ENCODE assay signal across 39 cellular contexts in genomic region chr11:78884761-78885160, GRCh38.
"Had no signal": no experiment of that assay in that cellular context is flagged by ENCODE, and none has a peak within 500 bp of the region (broad histone marks: within the 10 kb centered on the region; RNA-seq: fewer than 3 reads in every experiment).

No MANE protein-coding gene starts in this region.

- FAIRE-seq: astrocyte, bronchial epithelial cell had no signal

- H3K27me3 Mint-ChIP-seq: activated naive CD4-positive, alpha-beta T cell treated with anti-CD3 and anti-CD28 coated beads, Interleukin-2, amount 10 ng/mL, durations not matched to agents 7 days and 5 days; activated naive CD8-positive, alpha-beta T cell treated with anti-CD3 and anti-CD28 coated beads, Interleukin-2, amount 10 ng/mL, durations not matched to agents 7 days and 5 days; brain had no signal

- H3K4me1 ChIP-seq: adrenal gland, ascending aorta, body of pancreas, breast epithelium had no signal

- H3K4me1 Mint-ChIP-seq: activated naive CD4-positive, alpha-beta T cell treated with anti-CD3 and anti-CD28 coated beads, Interleukin-2, amount 10 ng/mL, durations not matched to agents 7 days and 5 days; activated naive CD4-positive, alpha-beta T cell treated with anti-CD3 and anti-CD28 coated beads, Interleukin-2, amount 50 U/mL, for 24 hours; activated naive CD8-positive, alpha-beta T cell treated with anti-CD3 and anti-CD28 coated beads for 36 hours; activated naive CD8-positive, alpha-beta T cell treated with anti-CD3 and anti-CD28 coated beads, Interleukin-2, amount 10 ng/mL, durations not matched to agents 7 days and 5 days; activated naive CD8-positive, alpha-beta T cell treated with anti-CD3 and anti-CD28 coated beads, Interleukin-2, amount 50 U/mL, for 24 hours; activated T-helper 17 cell treated with anti-CD3 and anti-CD28 coated beads, Interleukin-2, amount 50 U/mL, for 72 hours; central memory CD8-positive, alpha-beta T cell had no signal

- H3K27me3 ChIP-seq: adrenal gland, ascending aorta, body of pancreas, brain microvascular endothelial cell, breast epithelium, cardiac muscle cell had no signal

- H3K36me3 Mint-ChIP-seq: activated naive CD4-positive, alpha-beta T cell treated with anti-CD3 and anti-CD28 coated beads, Interleukin-2, amount 10 ng/mL, durations not matched to agents 7 days and 5 days; activated naive CD4-positive, alpha-beta T cell treated with anti-CD3 and anti-CD28 coated beads, Interleukin-2, amount 50 U/mL, for 24 hours; activated naive CD4-positive, alpha-beta T cell treated with anti-CD3 and anti-CD28 coated beads, Interleukin-2, amount 50 U/mL, for 72 hours; activated naive CD8-positive, alpha-beta T cell; activated naive CD8-positive, alpha-beta T cell treated with anti-CD3 and anti-CD28 coated beads for 36 hours; activated naive CD8-positive, alpha-beta T cell treated with anti-CD3 and anti-CD28 coated beads, Interleukin-2, amount 10 ng/mL, durations not matched to agents 7 days and 5 days had no signal

- H3K4me3 ChIP-seq: adrenal gland, ascending aorta, body of pancreas, breast epithelium, cardiac muscle cell had no signal

- H3K36me3 ChIP-seq: adrenal gland, brain microvascular endothelial cell, breast epithelium had no signal

- DNase-seq: activated effector memory CD4-positive, alpha-beta T cell treated with anti-CD3 and anti-CD28 coated beads, Interleukin-2, amount 50 U/mL, for 16 hours; activated effector memory CD4-positive, alpha-beta T cell treated with Interleukin-2 at 50 U/mL for 16 hours; activated gamma-delta T cell; activated gamma-delta T cell treated with Interleukin-2 at 50 U/mL for 16 hours; activated naive CD4-positive, alpha-beta T cell; activated naive CD4-positive, alpha-beta T cell treated with anti-CD3 and anti-CD28 coated beads for 36 hours; activated naive CD4-positive, alpha-beta T cell treated with anti-CD3 and anti-CD28 coated beads, Interleukin-2, amount 10 ng/mL, durations not matched to agents 7 days and 5 days; activated naive CD4-positive, alpha-beta T cell treated with anti-CD3 and anti-CD28 coated beads, Interleukin-2, amount 50 U/mL, for 16 hours; activated naive CD4-positive, alpha-beta T cell treated with Interleukin-2 at 50 U/mL for 16 hours; activated naive CD8-positive, alpha-beta T cell treated with anti-CD3 and anti-CD28 coated beads for 36 hours; activated naive CD8-positive, alpha-beta T cell treated with anti-CD3 and anti-CD28 coated beads, Interleukin-2, amount 10 ng/mL, durations not matched to agents 7 days and 5 days; activated naive CD8-positive, alpha-beta T cell treated with anti-CD3 and anti-CD28 coated beads, Interleukin-2, amount 50 U/mL, for 24 hours; activated T-cell treated with anti-CD3 and anti-CD28 coated beads, Interleukin-2, amount 50 U/mL, for 24 hours; activated T-cell treated with anti-CD3 and anti-CD28 coated beads, Interleukin-2, amount 50 U/mL, for 4 hours; activated T-cell treated with anti-CD3 and anti-CD28 coated beads, Interleukin-2, amount 50 U/mL, for 48 hours; activated T-cell treated with anti-CD3 and anti-CD28 coated beads, Interleukin-2, amount 50 U/mL, for 72 hours; adrenal gland; amniotic stem cell; amygdala; anterior cingulate cortex; aorta; body of pancreas; brain microvascular endothelial cell; caudate nucleus; central memory CD4-positive, alpha-beta T cell; cerebellar nuclear complex had no signal

- H3K9me3 ChIP-seq: adrenal gland, ascending aorta, body of pancreas, breast epithelium had no signal

- H3K9me3 Mint-ChIP-seq: activated naive CD8-positive, alpha-beta T cell treated with anti-CD3 and anti-CD28 coated beads for 36 hours; activated naive CD8-positive, alpha-beta T cell treated with anti-CD3 and anti-CD28 coated beads, Interleukin-2, amount 10 ng/mL, durations not matched to agents 7 days and 5 days; activated naive CD8-positive, alpha-beta T cell treated with anti-CD3 and anti-CD28 coated beads, Interleukin-2, amount 50 U/mL, for 24 hours; activated T-cell treated with anti-CD3 and anti-CD28 coated beads, Interleukin-2, amount 50 U/mL, for 24 hours; activated T-cell treated with anti-CD3 and anti-CD28 coated beads, Interleukin-2, amount 50 U/mL, for 4 hours; activated T-helper 1 cell treated with anti-CD3 and anti-CD28 coated beads, Interleukin-12 subunit alpha, Interleukin-12 subunit beta, Interleukin-2, Interleukin-4 antibody, amounts not matched to agents 30 ng/mL and 10 ng/mL and 1 ng/mL, durations not matched to agents 14 hours and 24 hours and 36 hours; activated T-helper 17 cell treated with anti-CD3 and anti-CD28 coated beads, Interleukin-2, amount 50 U/mL, for 72 hours; activated T-helper 2 cell treated with anti-CD3 and anti-CD28 coated beads, Interferon-gamma antibody, Interleukin-2, Interleukin-4, amounts not matched to agents 10 μg/mL and 5 μg/mL and 100 μg/mL, durations not matched to agents 14 hours and 24 hours and 36 hours; central memory CD8-positive, alpha-beta T cell had no signal

- ATAC-seq: activated naive CD4-positive, alpha-beta T cell treated with anti-CD3 and anti-CD28 coated beads, Interleukin-2, amount 50 U/mL, for 72 hours; activated naive CD8-positive, alpha-beta T cell treated with anti-CD3 and anti-CD28 coated beads, Interleukin-2, amount 50 U/mL, for 24 hours; activated T-cell treated with anti-CD3 and anti-CD28 coated beads, Interleukin-2, amount 50 U/mL, for 4 hours; activated T-cell treated with anti-CD3 and anti-CD28 coated beads, Interleukin-2, amount 50 U/mL, for 72 hours; activated T-helper 17 cell treated with anti-CD3 and anti-CD28 coated beads, Interleukin-2, amount 50 U/mL, for 72 hours; body of pancreas had no signal

- H3K27ac Mint-ChIP-seq: activated naive CD4-positive, alpha-beta T cell treated with anti-CD3 and anti-CD28 coated beads for 36 hours; activated naive CD4-positive, alpha-beta T cell treated with anti-CD3 and anti-CD28 coated beads, Interleukin-2, amount 10 ng/mL, durations not matched to agents 7 days and 5 days; activated naive CD4-positive, alpha-beta T cell treated with anti-CD3 and anti-CD28 coated beads, Interleukin-2, amount 50 U/mL, for 24 hours; activated naive CD4-positive, alpha-beta T cell treated with anti-CD3 and anti-CD28 coated beads, Interleukin-2, amount 50 U/mL, for 72 hours; activated naive CD8-positive, alpha-beta T cell; activated naive CD8-positive, alpha-beta T cell treated with anti-CD3 and anti-CD28 coated beads for 36 hours; activated naive CD8-positive, alpha-beta T cell treated with anti-CD3 and anti-CD28 coated beads, Interleukin-2, amount 10 ng/mL, durations not matched to agents 7 days and 5 days; activated naive CD8-positive, alpha-beta T cell treated with anti-CD3 and anti-CD28 coated beads, Interleukin-2, amount 50 U/mL, for 24 hours; activated T-cell treated with anti-CD3 and anti-CD28 coated beads, Interleukin-2, amount 50 U/mL, for 24 hours; activated T-cell treated with anti-CD3 and anti-CD28 coated beads, Interleukin-2, amount 50 U/mL, for 72 hours; activated T-helper 1 cell treated with anti-CD3 and anti-CD28 coated beads, Interleukin-12 subunit alpha, Interleukin-12 subunit beta, Interleukin-2, Interleukin-4 antibody, amounts not matched to agents 30 ng/mL and 10 ng/mL and 1 ng/mL, durations not matched to agents 14 hours and 24 hours and 36 hours; activated T-helper 17 cell treated with anti-CD3 and anti-CD28 coated beads, Interleukin-2, amount 50 U/mL, for 72 hours; activated T-helper 2 cell treated with anti-CD3 and anti-CD28 coated beads, Interferon-gamma antibody, Interleukin-2, Interleukin-4, amounts not matched to agents 10 μg/mL and 5 μg/mL and 100 μg/mL, durations not matched to agents 14 hours and 24 hours and 36 hours had no signal

- H3K4me3 Mint-ChIP-seq: activated naive CD4-positive, alpha-beta T cell treated with anti-CD3 and anti-CD28 coated beads for 36 hours; activated naive CD4-positive, alpha-beta T cell treated with anti-CD3 and anti-CD28 coated beads, Interleukin-2, amount 10 ng/mL, durations not matched to agents 7 days and 5 days; activated naive CD4-positive, alpha-beta T cell treated with anti-CD3 and anti-CD28 coated beads, Interleukin-2, amount 50 U/mL, for 24 hours; activated naive CD8-positive, alpha-beta T cell; activated naive CD8-positive, alpha-beta T cell treated with anti-CD3 and anti-CD28 coated beads for 36 hours; activated naive CD8-positive, alpha-beta T cell treated with anti-CD3 and anti-CD28 coated beads, Interleukin-2, amount 10 ng/mL, durations not matched to agents 7 days and 5 days; activated naive CD8-positive, alpha-beta T cell treated with anti-CD3 and anti-CD28 coated beads, Interleukin-2, amount 50 U/mL, for 24 hours; activated T-cell treated with anti-CD3 and anti-CD28 coated beads, Interleukin-2, amount 50 U/mL, for 24 hours; activated T-cell treated with anti-CD3 and anti-CD28 coated beads, Interleukin-2, amount 50 U/mL, for 4 hours; activated T-cell treated with anti-CD3 and anti-CD28 coated beads, Interleukin-2, amount 50 U/mL, for 72 hours; activated T-helper 1 cell treated with anti-CD3 and anti-CD28 coated beads, Interleukin-12 subunit alpha, Interleukin-12 subunit beta, Interleukin-2, Interleukin-4 antibody, amounts not matched to agents 30 ng/mL and 10 ng/mL and 1 ng/mL, durations not matched to agents 14 hours and 24 hours and 36 hours; activated T-helper 17 cell treated with anti-CD3 and anti-CD28 coated beads, Interleukin-2, amount 50 U/mL, for 72 hours; brain; central memory CD8-positive, alpha-beta T cell had no signal

- H3K27ac ChIP-seq: adrenal gland, ascending aorta, body of pancreas, brain microvascular endothelial cell, breast epithelium, cardiac muscle cell had no signal
